Comparison of ENCODE assay signal across 8 cellular contexts in genomic region chr4:39976945-39977488, GRCh38. TPM values are rescaled to one million over a fixed set of nuclear protein-coding genes. Genes with fewer than 3 reads are reported as not detected.
A peak's percentile ranks its signal among the peaks of the same experiment; 100 is the strongest.
DNase-seq lines count a peak whose midpoint lies in the region; ATAC-seq and TF ChIP-seq lines count a peak whose summit lies in the region.

No MANE protein-coding gene starts in this region.

- peak; percentile 2 for ATAC-seq in GM18520 (IDR thresholded peaks at IDR 0.05; ENCODE audit: unreplicated experiment)
- peak; percentile 24 for ATAC-seq in HG02840 (IDR thresholded peaks at IDR 0.05; ENCODE audit: low FRiP score, unreplicated experiment)
- peak; percentile 17 to 18 for ATAC-seq in activated T-cell treated with anti-CD3 and anti-CD28 coated beads, Interleukin-2, amount 50 U/mL, for 72 hours (replicated peaks in 1 of 2)

- H3K4me3 ChIP-seq in fibroblast of mammary gland (ENCODE audit: control insufficient read depth, low read depth, low read length) (peak overlapping the region; percentile 79), stomach smooth muscle (ENCODE audit: low read length in 2 of 2) (peak overlapping the region; percentile 80 to 83)

- peak overlapping the region; percentile 95 for H3K4me3 Mint-ChIP-seq in activated T-cell treated with anti-CD3 and anti-CD28 coated beads, Interleukin-2, amount 50 U/mL, for 72 hours
- H3K4me3 Mint-ChIP-seq in nephron progenitor cell: peak overlapping the region; percentile 89

- peaks cover 8 to 23% of the 10 kb centered on the region in 2 donors for H3K36me3 Mint-ChIP-seq in activated T-cell treated with anti-CD3 and anti-CD28 coated beads, Interleukin-2, amount 50 U/mL, for 72 hours (ENCODE audit: insufficient read depth in 2 of 2)
- peaks cover 36% of the 10 kb centered on the region for H3K36me3 Mint-ChIP-seq in nephron progenitor cell (ENCODE audit: low read depth)

- TF ChIP-seq CTCF in fibroblast of mammary gland (conservative IDR thresholded peaks at IDR 0.05; ENCODE audit: control insufficient read depth, insufficient read depth, low read depth, low read length) (no peak), nephron progenitor cell (IDR thresholded peaks at IDR 0.05) (no peak)

- H3K27me3 Mint-ChIP-seq in activated T-cell treated with anti-CD3 and anti-CD28 coated beads, Interleukin-2, amount 50 U/mL, for 72 hours (ENCODE audit: low read depth): no peaks in the 10 kb centered on the region
- no peaks in the 10 kb centered on the region for H3K27me3 Mint-ChIP-seq in nephron progenitor cell (ENCODE audit: low read depth, poor library complexity)

- peaks cover 10 to 11% of the 10 kb centered on the region in 2 donors for H3K36me3 ChIP-seq in stomach smooth muscle (ENCODE audit: control insufficient read depth in 2 of 2, insufficient read depth in 2 of 2, low read length in 2 of 2)

- H3K27ac Mint-ChIP-seq in activated T-cell treated with anti-CD3 and anti-CD28 coated beads, Interleukin-2, amount 50 U/mL, for 72 hours: peak overlapping the region; percentile 97
- H3K27ac Mint-ChIP-seq in nephron progenitor cell: no peak overlapping the region

- H3K27me3 ChIP-seq in stomach smooth muscle (ENCODE audit: control insufficient read depth in 1 of 2, insufficient read depth in 2 of 2, low read length in 2 of 2): no peaks in the 10 kb centered on the region

- no peaks in the 10 kb centered on the region for H3K9me3 Mint-ChIP-seq in activated T-cell treated with anti-CD3 and anti-CD28 coated beads, Interleukin-2, amount 50 U/mL, for 72 hours
- H3K9me3 Mint-ChIP-seq in nephron progenitor cell: peaks cover 14% of the 10 kb centered on the region

- H3K27ac ChIP-seq in stomach smooth muscle (ENCODE audit: low read length): peak overlapping the region; percentile 83

- peak; percentile 5 for DNase-seq in NCI-H460 (ENCODE audit: extremely low read depth, low read depth)
- peak; percentile 58 to 60 for DNase-seq in activated T-cell treated with anti-CD3 and anti-CD28 coated beads, Interleukin-2, amount 50 U/mL, for 72 hours
- DNase-seq in fibroblast of mammary gland (ENCODE audit: low read depth): no peak
- DNase-seq in nephron progenitor cell: peak; percentile 59
- DNase-seq in cerebellar nuclear complex (lab: John Stamatoyannopoulos, UW): no peak

- H3K9ac ChIP-seq in stomach smooth muscle (ENCODE audit: low read length in 2 of 2): peak overlapping the region; percentile 86 to 94

- H3K9me3 ChIP-seq in stomach smooth muscle (ENCODE audit: control insufficient read depth in 2 of 2, low read length in 2 of 2): no peaks in the 10 kb centered on the region

- peaks cover 13% of the 10 kb centered on the region for H3K4me1 ChIP-seq in stomach smooth muscle (ENCODE audit: control insufficient read depth, insufficient read depth, low read length)

- H3K4me1 Mint-ChIP-seq in activated T-cell treated with anti-CD3 and anti-CD28 coated beads, Interleukin-2, amount 50 U/mL, for 72 hours (ENCODE audit: low read depth): peaks cover 35% of the 10 kb centered on the region
- H3K4me1 Mint-ChIP-seq in nephron progenitor cell: peaks cover 27% of the 10 kb centered on the region

RNA-seq across cellular contexts. Expression of gene PDS5A, which starts 0.7 kb away (rescaled TPM):
- 81.8 and 92.7 TPM in 2 replicates for total RNA-seq in NCI-H460 (2014; rRNA removed; shearing (Covaris generic))
- 29.2 and 37.8 TPM in 2 replicates for polyA plus RNA-seq in NCI-H460 (2014; cell fraction: nucleus; rRNA removed)
- 100 to 1,000 TPM; 111 to 128 TPM for total RNA-seq in activated T-cell treated with anti-CD3 and anti-CD28 coated beads, Interleukin-2, amount 50 U/mL, for 72 hours

Comparison
In these comparisons a context has a peak if more than half of its experiments do, and no peak if none do; other contexts are left out.
1. DNase-seq: peak in NCI-H460 (single experiment), activated T-cell treated with anti-CD3 and anti-CD28 coated beads, Interleukin-2, amount 50 U/mL, for 72 hours (2 of 2) and nephron progenitor cell (single experiment); none in fibroblast of mammary gland (single experiment) and cerebellar nuclear complex (0 of 2).
2. Peak in every context shown above with its lines, with median percentiles within 50 percentile points of each other: ATAC-seq.